In genomic region chr16:71758293-71758760, GRCh38 we compare ENCODE assay signal across 1 cellular context.
TF ChIP-seq lines count a peak whose summit lies in the region.

No MANE protein-coding gene starts in this region.

TF ChIP-seq in HepG2, 621 proteins besides CTCF, POLR2A, EP300 and RAD21 (continued from another document and continues in another):
- no peak for TF ChIP-seq ZBTB40 (IDR thresholded peaks at IDR 0.05)
- no peak for TF ChIP-seq ZBTB40 (CRISPR knock-in tag; IDR thresholded peaks at IDR 0.05)
- no peak for TF ChIP-seq ZNF839 (CRISPR knock-in tag; IDR thresholded peaks at IDR 0.05; ENCODE audit: borderline replicate concordance)
- no peak for TF ChIP-seq CBX1 (IDR thresholded peaks at IDR 0.05; ENCODE audit: low read depth)
- no peak for TF ChIP-seq MED13 (CRISPR knock-in tag; IDR thresholded peaks at IDR 0.05)
- TF ChIP-seq ZNF121 (CRISPR knock-in tag; IDR thresholded peaks at IDR 0.05), result no peak
- no peak for TF ChIP-seq KDM1A (CRISPR knock-in tag; IDR thresholded peaks at IDR 0.05)
- TF ChIP-seq CREB3 (CRISPR knock-in tag; IDR thresholded peaks at IDR 0.05), result no peak
- peak; percentile 54; the same call in 1 of the 2 replicates for TF ChIP-seq ZBTB49 (CRISPR knock-in tag; IDR thresholded peaks at IDR 0.05; ENCODE audit: borderline replicate concordance)
- TF ChIP-seq MEF2D (CRISPR knock-in tag; IDR thresholded peaks at IDR 0.05), result peak; percentile 35; the same call in 1 of the 2 replicates
- TF ChIP-seq ZHX2 (IDR thresholded peaks at IDR 0.05; ENCODE audit: low read depth), result no peak
- no peak for TF ChIP-seq ZHX2 (CRISPR knock-in tag; IDR thresholded peaks at IDR 0.05; ENCODE audit: borderline replicate concordance)
- no peak for TF ChIP-seq ZNF205 (CRISPR knock-in tag; IDR thresholded peaks at IDR 0.05)
- TF ChIP-seq ARID2 (CRISPR knock-in tag; IDR thresholded peaks at IDR 0.05; ENCODE audit: borderline replicate concordance), result no peak
- no peak for TF ChIP-seq LBX2 (CRISPR knock-in tag; IDR thresholded peaks at IDR 0.05; ENCODE audit: borderline replicate concordance)
- no peak for TF ChIP-seq SNRNP70 (IDR thresholded peaks at IDR 0.05; ENCODE audit: low read depth, low read length)
- TF ChIP-seq MAZ (IDR thresholded peaks at IDR 0.05; ENCODE audit: borderline replicate concordance, low read depth, low read length), result no peak
- no peak for TF ChIP-seq MAZ (CRISPR knock-in tag; IDR thresholded peaks at IDR 0.05; ENCODE audit: low read depth)
- TF ChIP-seq ZNF75D (CRISPR knock-in tag; IDR thresholded peaks at IDR 0.05; ENCODE audit: borderline replicate concordance), result no peak
- TF ChIP-seq KDM3A (CRISPR knock-in tag; IDR thresholded peaks at IDR 0.05; ENCODE audit: low read depth), result 0 out of 2 replicates have a peak, but pooled peaks have one; percentile 25
- no peak for TF ChIP-seq ATF5 (CRISPR knock-in tag; IDR thresholded peaks at IDR 0.05; ENCODE audit: low read depth)
- no peak for TF ChIP-seq ZFYVE20 (CRISPR knock-in tag; IDR thresholded peaks at IDR 0.05; ENCODE audit: borderline replicate concordance, low read depth)
- TF ChIP-seq ZNF326 (CRISPR knock-in tag; IDR thresholded peaks at IDR 0.05; ENCODE audit: borderline replicate concordance), result no peak
- no peak for TF ChIP-seq ZNF350 (CRISPR knock-in tag; IDR thresholded peaks at IDR 0.05; ENCODE audit: borderline replicate concordance, low read depth)
- TF ChIP-seq ZNF20 (CRISPR knock-in tag; IDR thresholded peaks at IDR 0.05), result no peak
- TF ChIP-seq ZKSCAN8 (CRISPR knock-in tag; IDR thresholded peaks at IDR 0.05; ENCODE audit: borderline replicate concordance), result no peak
- peak; percentile 94 for TF ChIP-seq MAFK (conservative IDR thresholded peaks at IDR 0.05 in 1 of 2, IDR thresholded peaks at IDR 0.05 in 1 of 2; ENCODE audit: low read length in 2 of 2)
- no peak for TF ChIP-seq ATF7-NPFF (CRISPR knock-in tag; IDR thresholded peaks at IDR 0.05; ENCODE audit: low read depth)
- no peak for TF ChIP-seq RBFOX2 (IDR thresholded peaks at IDR 0.05; ENCODE audit: low read depth, low read length)
- TF ChIP-seq ZNF709 (CRISPR knock-in tag; IDR thresholded peaks at IDR 0.05), result no peak
- TF ChIP-seq FOXA1 (IDR thresholded peaks at IDR 0.05), result no peak
- TF ChIP-seq FOXA1 (CRISPR knock-in tag; IDR thresholded peaks at IDR 0.05), result peak; percentile 43
- TF ChIP-seq FOXC1 (CRISPR knock-in tag; IDR thresholded peaks at IDR 0.05; ENCODE audit: borderline replicate concordance), result no peak
- TF ChIP-seq ZNF598 (CRISPR knock-in tag; IDR thresholded peaks at IDR 0.05; ENCODE audit: borderline replicate concordance), result no peak
- TF ChIP-seq ZNF256 (CRISPR knock-in tag; conservative IDR thresholded peaks at IDR 0.05), result no peak
- TF ChIP-seq ZXDC (CRISPR knock-in tag; IDR thresholded peaks at IDR 0.05), result no peak
- TF ChIP-seq FOXK2 (IDR thresholded peaks at IDR 0.05), result peak; percentile 73
- no peak for TF ChIP-seq RBM39 (IDR thresholded peaks at IDR 0.05; ENCODE audit: low read depth, low read length, poor library complexity, severe bottlenecking)
- TF ChIP-seq U2AF2 (IDR thresholded peaks at IDR 0.05; ENCODE audit: low read depth, low read length), result no peak
- no peak for TF ChIP-seq ZNF850 (CRISPR knock-in tag; conservative IDR thresholded peaks at IDR 0.05)
- no peak for TF ChIP-seq MIXL1 (CRISPR knock-in tag; IDR thresholded peaks at IDR 0.05)
- no peak for TF ChIP-seq SMARCE1 (IDR thresholded peaks at IDR 0.05; ENCODE audit: borderline replicate concordance)
- TF ChIP-seq RARG (CRISPR knock-in tag; IDR thresholded peaks at IDR 0.05; ENCODE audit: low read depth), result no peak
- no peak for TF ChIP-seq GABPB1 (CRISPR knock-in tag; IDR thresholded peaks at IDR 0.05)
